20 cellular contexts compared by ENCODE assay signal in genomic region chr5:121698690-121699089, GRCh38.
"Had no signal": no experiment of that assay in that cellular context is flagged by ENCODE, and none has a peak within 500 bp of the region (broad histone marks: within the 10 kb centered on the region; RNA-seq: fewer than 3 reads in every experiment).

No MANE protein-coding gene starts in this region.

- DNase-seq: effector CD4-positive, alpha-beta T cell; endodermal cell; heart right ventricle; hypothalamus; kidney glomerular epithelial cell; natural killer cell; occipital lobe; pancreas; right cardiac atrium; small intestine; stimulated activated CD4-positive, alpha-beta T cell treated with anti-CD3 and anti-CD28 coated beads, Interleukin-12 subunit alpha, Interleukin-12 subunit beta, amount 100 ng/mL, for 4 hours; stimulated activated CD4-positive, alpha-beta T cell treated with anti-CD3 and anti-CD28 coated beads, Interleukin-2, amount 100 ng/mL, for 48 hours; stimulated activated naive CD8-positive, alpha-beta T cell treated with anti-CD3 and anti-CD28 coated beads, Interleukin-15, Interleukin-2, amounts not matched to agents 100 U/mL and 50 U/mL, for 24 hours; thyroid gland had no signal

- H3K4me1 ChIP-seq: heart right ventricle, neural progenitor cell, pancreas, suprapubic skin, thyroid gland had no signal

- H3K9ac ChIP-seq: neural progenitor cell had no signal

- H3K4me3 ChIP-seq: coronary artery, heart right ventricle, neural progenitor cell, pancreas, suprapubic skin, thyroid gland had no signal

- H3K4me3 Mint-ChIP-seq: endodermal cell, mesothelial cell of epicardium, natural killer cell, neural progenitor cell, type B pancreatic cell had no signal

- H3K36me3 Mint-ChIP-seq: mesothelial cell of epicardium, neural progenitor cell, type B pancreatic cell had no signal

- H3K9me3 Mint-ChIP-seq: endodermal cell, neural progenitor cell, type B pancreatic cell had no signal

- H3K4me2 ChIP-seq: neural progenitor cell had no signal

- H3K9me3 ChIP-seq: heart right ventricle, pancreas, suprapubic skin, thyroid gland had no signal

- H3K36me3 ChIP-seq: heart right ventricle, neural progenitor cell, pancreas, suprapubic skin, thyroid gland had no signal

- H3K4me1 Mint-ChIP-seq: natural killer cell, neural progenitor cell had no signal

- ATAC-seq: heart right ventricle; natural killer cell; pancreas; right cardiac atrium; stimulated activated naive CD8-positive, alpha-beta T cell treated with anti-CD3 and anti-CD28 coated beads, Interleukin-15, Interleukin-2, amounts not matched to agents 100 U/mL and 50 U/mL, for 24 hours had no signal

- H2AFZ ChIP-seq: neural progenitor cell had no signal

- H3K27ac Mint-ChIP-seq: endodermal cell, mesothelial cell of epicardium, natural killer cell, neural progenitor cell, progenitor cell of endocrine pancreas, type B pancreatic cell had no signal

- H3K27me3 Mint-ChIP-seq: progenitor cell of endocrine pancreas, type B pancreatic cell had no signal

- H3K27ac ChIP-seq: coronary artery, heart right ventricle, neural progenitor cell, pancreas, suprapubic skin, thyroid gland had no signal

- H3K27me3 ChIP-seq: heart right ventricle, neural progenitor cell, pancreas, suprapubic skin, thyroid gland had no signal
